Comparison of ENCODE assay signal across 24 cellular contexts in genomic region chr16:66352304-66352703, GRCh38. TPM values are rescaled to one million over a fixed set of nuclear protein-coding genes. Genes with fewer than 3 reads are reported as not detected.
"Had no signal": no experiment of that assay in that cellular context is flagged by ENCODE, and none has a peak within 500 bp of the region (broad histone marks: within the 10 kb centered on the region; RNA-seq: fewer than 3 reads in every experiment).

No MANE protein-coding gene starts in this region.

- H3K4me3 Mint-ChIP-seq: dendritic cell treated with granulocyte-macrophage colony-stimulating factor and Interleukin-4, amounts not matched to agents 40 ng/mL and 50 ng/mL, for 4 days; effector memory CD8-positive, alpha-beta T cell; mesothelial cell of epicardium had no signal

- H3K27ac ChIP-seq: coronary artery, epithelial cell of prostate, esophagus squamous epithelium, gastrocnemius medialis, heart right ventricle, left lung, lower lobe of right lung had no signal

- H3K27ac Mint-ChIP-seq: dendritic cell treated with granulocyte-macrophage colony-stimulating factor and Interleukin-4, amounts not matched to agents 40 ng/mL and 50 ng/mL, for 4 days; effector memory CD8-positive, alpha-beta T cell; mesothelial cell of epicardium had no signal

- FAIRE-seq: colon, islet of Langerhans, keratinocyte had no signal

- DNase-seq: effector CD8-positive, alpha-beta T cell; effector memory CD8-positive, alpha-beta T cell; erythroblast; esophagus squamous epithelium; foreskin melanocyte; gastrocnemius medialis; glutamatergic neuron; head of caudate nucleus; heart right ventricle; hypothalamus; left cardiac atrium; left lung; left ventricle myocardium superior; lower lobe of right lung; mesenchymal stem cell; mucosa of descending colon had no signal

- H3K4me1 ChIP-seq: gastrocnemius medialis, left lung, lower lobe of right lung had no signal

- H3K9me3 ChIP-seq: esophagus squamous epithelium, gastrocnemius medialis, heart right ventricle, left lung, lower lobe of right lung, mucosa of descending colon had no signal

- H3K9me3 Mint-ChIP-seq: dendritic cell treated with granulocyte-macrophage colony-stimulating factor and Interleukin-4, amounts not matched to agents 40 ng/mL and 50 ng/mL, for 4 days; effector memory CD8-positive, alpha-beta T cell had no signal

- H3K36me3 ChIP-seq: esophagus squamous epithelium, gastrocnemius medialis, heart right ventricle, left lung, lower lobe of right lung had no signal

- ATAC-seq: effector memory CD8-positive, alpha-beta T cell; gastrocnemius medialis; heart right ventricle; left cardiac atrium; left lung; left ventricle myocardium superior; lower lobe of right lung; mucosa of descending colon had no signal

- H3K36me3 Mint-ChIP-seq: mesothelial cell of epicardium had no signal

- H3K4me3 ChIP-seq: coronary artery, esophagus squamous epithelium, gastrocnemius medialis, heart right ventricle, left lung, lower lobe of right lung, mucosa of descending colon had no signal

RNA-seq across cellular contexts. Expression of gene CDH5, which starts 14.2 kb away (rescaled TPM):
- total RNA-seq: myocyte had no signal
